Comparison of ENCODE assay signal across 9 cellular contexts in the genomic region with DNA sequence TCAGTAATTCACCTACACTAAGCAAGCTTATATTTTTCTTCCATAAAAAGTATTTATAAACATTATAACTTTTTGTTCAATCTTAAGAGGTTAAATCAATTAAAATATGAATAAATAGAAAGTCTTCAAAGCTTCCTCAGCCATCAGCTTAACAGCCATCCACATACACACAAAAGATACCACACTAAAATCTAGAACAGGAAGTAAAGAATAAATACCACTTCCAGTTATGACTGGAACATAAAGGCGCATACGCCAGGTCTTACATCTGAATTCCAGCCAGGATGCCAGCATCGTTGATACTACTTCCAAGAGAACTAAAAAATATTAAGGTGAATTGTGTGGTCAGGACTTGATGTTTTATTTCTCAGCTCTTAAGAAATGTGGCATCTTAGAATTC. TPM values are rescaled to one million over a fixed set of nuclear protein-coding genes. Genes with fewer than 3 reads are reported as not detected.
DNase-seq lines count a peak whose midpoint lies in the region; ATAC-seq and TF ChIP-seq lines count a peak whose summit lies in the region.
"Had no signal": no experiment of that assay in that cellular context is flagged by ENCODE, and none has a peak within 500 bp of the region (broad histone marks: within the 10 kb centered on the region; RNA-seq: fewer than 3 reads in every experiment).

No MANE protein-coding gene starts in this region.

- peak overlapping the region; percentile 59 for H3K27ac ChIP-seq in psoas muscle

- 58 to 65% (median 60%) methylated on average over 3 of the region's 3 CpGs for WGBS in psoas muscle, 3 donors

- intact Hi-C loops in natural killer cell (cut with micrococcal nuclease), result no loop called here
- intact Hi-C loops in psoas muscle (cut with DNase I), result no loop called here

- TF ChIP-seq CTCF in natural killer cell (IDR thresholded peaks at IDR 0.05) (no peak), psoas muscle (IDR thresholded peaks at IDR 0.05) (no peak), endothelial cell (IDR thresholded peaks at IDR 0.05; ENCODE audit: unreplicated experiment) (no peak)

- H3K4me3 Mint-ChIP-seq in natural killer cell treated with Interleukin-12 subunit alpha and Interleukin-12 subunit beta and Interleukin-15 and Interleukin-18, amount 100 ng/mL, for 72 hours, result peak overlapping the region; percentile 11
- H3K4me3 Mint-ChIP-seq in natural killer cell (no peak overlapping the region), endothelial cell (ENCODE audit: unreplicated experiment) (no peak overlapping the region)

- H3K27me3 Mint-ChIP-seq in natural killer cell treated with Interleukin-12 subunit alpha and Interleukin-12 subunit beta and Interleukin-15 and Interleukin-18, amount 100 ng/mL, for 72 hours, result peaks cover 32 to 33% of the 10 kb centered on the region in 2 donors
- H3K27me3 Mint-ChIP-seq in natural killer cell (ENCODE audit: low read depth in 2 of 2) (peaks cover 27 to 45% of the 10 kb centered on the region in 2 donors), endothelial cell (ENCODE audit: unreplicated experiment) (peaks cover 6% of the 10 kb centered on the region)

- H3K4me1 Mint-ChIP-seq in natural killer cell treated with Interleukin-12 subunit alpha and Interleukin-12 subunit beta and Interleukin-15 and Interleukin-18, amount 100 ng/mL, for 72 hours (ENCODE audit: low read depth in 2 of 2), result peaks cover 5 to 9% of the 10 kb centered on the region in 2 donors
- H3K4me1 Mint-ChIP-seq in natural killer cell, result peaks cover 0 to 5% of the 10 kb centered on the region in 2 donors
- peaks cover 10% of the 10 kb centered on the region for H3K4me1 Mint-ChIP-seq in endothelial cell (ENCODE audit: unreplicated experiment)

- ATAC-seq in natural killer cell treated with Interleukin-12 subunit alpha and Interleukin-12 subunit beta and Interleukin-15 and Interleukin-18, amount 100 ng/mL, for 72 hours, result peak in 1 of 2 donors; percentile 60
- ATAC-seq in natural killer cell (no peak), HG02763 (IDR thresholded peaks at IDR 0.05; ENCODE audit: unreplicated experiment) (peak; percentile 64), psoas muscle (no peak)

- no peaks in the 10 kb centered on the region for H3K9me3 ChIP-seq in psoas muscle

- no peaks in the 10 kb centered on the region for H3K36me3 ChIP-seq in psoas muscle (ENCODE audit: insufficient read depth in 1 of 2, low read depth in 1 of 2)

- peak overlapping the region; percentile 5 for H3K4me3 ChIP-seq in Jurkat, Clone E6-1 (ENCODE audit: low read length)
- no peak overlapping the region for H3K4me3 ChIP-seq in psoas muscle

- H3K27ac Mint-ChIP-seq in natural killer cell treated with Interleukin-12 subunit alpha and Interleukin-12 subunit beta and Interleukin-15 and Interleukin-18, amount 100 ng/mL, for 72 hours, result no peak overlapping the region
- no peak overlapping the region for H3K27ac Mint-ChIP-seq in natural killer cell
- no peak overlapping the region for H3K27ac Mint-ChIP-seq in endothelial cell (ENCODE audit: unreplicated experiment)

- no peaks in the 10 kb centered on the region for H3K36me3 Mint-ChIP-seq in natural killer cell treated with Interleukin-12 subunit alpha and Interleukin-12 subunit beta and Interleukin-15 and Interleukin-18, amount 100 ng/mL, for 72 hours
- H3K36me3 Mint-ChIP-seq in natural killer cell, result no peaks in the 10 kb centered on the region
- no peaks in the 10 kb centered on the region for H3K36me3 Mint-ChIP-seq in endothelial cell (ENCODE audit: low read depth, unreplicated experiment)

- peaks cover 29% of the 10 kb centered on the region for H3K4me1 ChIP-seq in psoas muscle

- DNase-seq in natural killer cell treated with Interleukin-12 subunit alpha and Interleukin-12 subunit beta and Interleukin-15 and Interleukin-18, amount 100 ng/mL, for 72 hours (ENCODE audit: low spot score), result no peak
- DNase-seq in natural killer cell (no peak), psoas muscle (no peak), endothelial cell (ENCODE audit: low spot score) (no peak), cerebellar cortex (ENCODE audit: low spot score) (no peak), RPMI8226 (no peak)
- peak; percentile 52 for DNase-seq in Jurkat, Clone E6-1 (ENCODE audit: low read depth, low spot score)
- DNase-seq: substantia nigra had no signal

- H3K27me3 ChIP-seq in psoas muscle (ENCODE audit: insufficient read depth in 3 of 3, low read length in 2 of 3), result no peaks in the 10 kb centered on the region

- no peaks in the 10 kb centered on the region for H3K9me3 Mint-ChIP-seq in natural killer cell treated with Interleukin-12 subunit alpha and Interleukin-12 subunit beta and Interleukin-15 and Interleukin-18, amount 100 ng/mL, for 72 hours
- H3K9me3 Mint-ChIP-seq in natural killer cell (no peaks in the 10 kb centered on the region), endothelial cell (ENCODE audit: unreplicated experiment) (no peaks in the 10 kb centered on the region)

RNA-seq across cellular contexts. Expression of a gene that starts 17.0 kb away (rescaled TPM):
- not detected for total RNA-seq in natural killer cell treated with Interleukin-12 subunit alpha and Interleukin-12 subunit beta and Interleukin-15 and Interleukin-18, amount 100 ng/mL, for 72 hours
- total RNA-seq in natural killer cell (not detected), psoas muscle (10 to 100 TPM; 38.5 to 58.0 (median 43.4) TPM), endothelial cell (ENCODE audit: unreplicated experiment) (0.41 TPM)
- 2.5 TPM for polyA plus RNA-seq in Jurkat, Clone E6-1 (2012; ENCODE audit: insufficient read depth, insufficient read length)
- polyA plus RNA-seq in psoas muscle, result 10 to 100 TPM in 2 of 3 donors, 1 to 10 TPM in 1; 8.3 to 86.6 (median 37.7) TPM

Comparison
In these comparisons a context has a peak if more than half of its experiments do, and no peak if none do; other contexts are left out.
1. RNA of a gene that starts 17.0 kb away (total RNA-seq): 38.5 to 58.0 TPM in psoas muscle; 0.41 TPM in endothelial cell (single experiment), not detected in natural killer cell and not detected in natural killer cell treated with Interleukin-12 subunit alpha and Interleukin-12 subunit beta and Interleukin-15 and Interleukin-18, amount 100 ng/mL, for 72 hours; every median in the first group is over 10 times any median in the second.